Comparison of ENCODE assay signal across 27 cellular contexts in the genomic region with DNA sequence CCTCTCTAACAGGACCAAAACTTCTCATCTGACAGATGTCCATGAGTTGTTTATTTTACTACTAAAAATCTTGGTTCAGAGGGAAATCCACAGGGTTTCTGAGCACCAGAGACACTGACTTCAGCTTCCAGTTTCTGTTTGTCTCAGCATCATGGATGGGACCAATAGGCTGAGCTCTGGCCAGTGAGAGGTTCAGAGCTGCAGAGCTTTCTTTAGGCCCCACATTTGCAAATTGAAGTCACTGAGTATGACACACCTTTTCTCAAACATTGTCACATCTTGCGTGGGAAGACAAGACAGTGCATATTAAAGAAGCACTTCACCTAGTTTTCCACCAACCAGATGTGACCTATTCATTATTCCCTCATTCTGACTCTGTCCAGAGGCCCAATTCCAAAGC. TPM values are rescaled to one million over a fixed set of nuclear protein-coding genes. Genes with fewer than 3 reads are reported as not detected.
DNase-seq lines count a peak whose midpoint lies in the region; ATAC-seq, FAIRE-seq and TF ChIP-seq lines count a peak whose summit lies in the region.
"Had no signal": no experiment of that assay in that cellular context is flagged by ENCODE, and none has a peak within 500 bp of the region (broad histone marks: within the 10 kb centered on the region; RNA-seq: fewer than 3 reads in every experiment).

No MANE protein-coding gene starts in this region.

- H3K4me1 ChIP-seq in GM12878 (ENCODE audit: control insufficient read depth, insufficient read depth, low read length), result peaks cover 3% of the 10 kb centered on the region; the same call in 1 of the 2 replicates
- no peaks in the 10 kb centered on the region for H3K4me1 ChIP-seq in endodermal cell (ENCODE audit: control insufficient read depth, insufficient read depth, low read length)
- H3K4me1 ChIP-seq: ascending aorta, BLaER1, tibial nerve had no signal

- in situ Hi-C loops in GM13976 (cut with MboI; ENCODE audit: low sequenced_read_pairs, unreplicated experiment) (no loop called here), GM12878 (cut with MboI) (no loop called here)

- no peak for TF ChIP-seq CTCF in GM13976 (IDR thresholded peaks at IDR 0.05; ENCODE audit: borderline replicate concordance, control extremely low read depth, extremely low read depth, insufficient read depth, missing control alignments)
- TF ChIP-seq CTCF in GM12878 (IDR thresholded peaks at IDR 0.05 in 2 of 3, conservative IDR thresholded peaks at IDR 0.05 in 1 of 3; ENCODE audit: control insufficient read depth in 2 of 3, extremely low read depth in 1 of 3, insufficient read depth in 1 of 3, low read depth in 3 of 3, low read length in 3 of 3), result no peak
- no peak for TF ChIP-seq CTCF in endodermal cell (conservative IDR thresholded peaks at IDR 0.05)

- peak overlapping the region; percentile 28; the same call in 1 of the 2 replicates for H3K4me2 ChIP-seq in GM12878 (ENCODE audit: control insufficient read depth, insufficient read depth)
- H3K4me2 ChIP-seq: BLaER1 had no signal

- no peaks in the 10 kb centered on the region for H3K27me3 ChIP-seq in GM12878 (replicated peaks in 1 of 2; ENCODE audit: control insufficient read depth in 2 of 2, insufficient read depth in 2 of 2, low read length in 1 of 2)
- no peaks in the 10 kb centered on the region for H3K27me3 ChIP-seq in endodermal cell (ENCODE audit: control insufficient read depth, insufficient read depth, low read length, poor library complexity, severe bottlenecking)
- H3K27me3 ChIP-seq: ascending aorta, BLaER1, tibial nerve had no signal

- TF ChIP-seq POLR2A in GM12878 (IDR thresholded peaks at IDR 0.05; ENCODE audit: low read depth, low read length), result no peak

- H2AFZ ChIP-seq in GM12878 (ENCODE audit: control insufficient read depth, low read depth, low read length), result no peak overlapping the region

- CTCF ChIA-PET in activated CD4-positive, alpha-beta T cell treated with anti-CD3 and anti-CD28 coated beads, Interleukin-2, amount 10 ng/mL, durations not matched to agents 7 days and 5 days (lab: Charles Lee), result no interaction called here
- CTCF ChIA-PET in GM12878 (lab: Yijun Ruan, JAX), result interaction anchor here (1.5 kb wide), 1 partner anchor 176 kb away, joined by 4 read pairs; no protein-coding TSS in a partner anchor

- no TSS peak for BruUV-seq in GM12878 (replicated peaks; lab: Mats Ljungman, UMichigan)

- no peak overlapping the region for H3K27ac ChIP-seq in GM12878 (ENCODE audit: control insufficient read depth, insufficient read depth)
- no peak overlapping the region for H3K27ac ChIP-seq in endodermal cell (ENCODE audit: low read depth, low read length)
- H3K27ac ChIP-seq: ascending aorta, BLaER1, tibial nerve had no signal

- H3K79me2 ChIP-seq in GM12878 (ENCODE audit: control insufficient read depth, insufficient read depth, low read length), result no peaks in the 10 kb centered on the region

- H3K9ac ChIP-seq in GM12878 (ENCODE audit: control insufficient read depth, insufficient read depth, low read length), result no peak overlapping the region
- no peak overlapping the region for H3K9ac ChIP-seq in endodermal cell (ENCODE audit: extremely low read depth, low read length, poor library complexity, severe bottlenecking)
- H3K9ac ChIP-seq: BLaER1 had no signal

- FAIRE-seq in GM12878 (lab: Jason Lieb, UNC), result peak; percentile 61
- FAIRE-seq: D721Med, H1, HepG2 had no signal

- H3K9me3 ChIP-seq in GM12878 (replicated peaks; ENCODE audit: control insufficient read depth, insufficient read depth, low read length), result no peaks in the 10 kb centered on the region
- no peaks in the 10 kb centered on the region for H3K9me3 ChIP-seq in endodermal cell (ENCODE audit: control insufficient read depth, low read length)
- H3K9me3 ChIP-seq: ascending aorta, BLaER1, mucosa of descending colon, tibial nerve had no signal

- no peak overlapping the region for H3K27ac Mint-ChIP-seq in activated CD4-positive, alpha-beta T cell treated with anti-CD3 and anti-CD28 coated beads, Interleukin-2, amount 10 ng/mL, durations not matched to agents 7 days and 5 days
- H3K27ac Mint-ChIP-seq in endodermal cell, result no peak overlapping the region
- H3K27ac Mint-ChIP-seq: activated T-helper 2 cell treated with anti-CD3 and anti-CD28 coated beads, Interferon-gamma antibody, Interleukin-2, Interleukin-4, amounts not matched to agents 10 μg/mL and 5 μg/mL and 100 μg/mL, durations not matched to agents 14 hours and 24 hours and 36 hours; WTC11 had no signal

- POLR2A ChIA-PET in activated CD4-positive, alpha-beta T cell treated with anti-CD3 and anti-CD28 coated beads, Interleukin-2, amount 10 ng/mL, durations not matched to agents 7 days and 5 days (lab: Charles Lee), result no interaction called here
- POLR2A ChIA-PET in GM12878 (lab: Charles Lee), result interaction anchor here (1.0 kb wide), 1 partner anchor 17 kb away, joined by 3 read pairs; no protein-coding TSS in a partner anchor

- no peaks in the 10 kb centered on the region for H4K20me1 ChIP-seq in GM12878 (ENCODE audit: control insufficient read depth, insufficient read depth)
- H4K20me1 ChIP-seq: BLaER1 had no signal

- intact Hi-C loops in GM12878 (cut with micrococcal nuclease; ENCODE audit: unreplicated experiment), result no loop called here

- H3K4me1 Mint-ChIP-seq in activated CD4-positive, alpha-beta T cell treated with anti-CD3 and anti-CD28 coated beads, Interleukin-2, amount 10 ng/mL, durations not matched to agents 7 days and 5 days, result peaks cover 9% of the 10 kb centered on the region
- H3K4me1 Mint-ChIP-seq in endodermal cell, result no peaks in the 10 kb centered on the region
- H3K4me1 Mint-ChIP-seq: WTC11 had no signal

- ATAC-seq in HG02798 (IDR thresholded peaks at IDR 0.05; ENCODE audit: poor library complexity, unreplicated experiment) (peak; percentile 53), GM12878 (peak; percentile 93), HG03139 (IDR thresholded peaks at IDR 0.05; ENCODE audit: unreplicated experiment) (no peak)
- ATAC-seq: HepG2, mucosa of descending colon, sciatic nerve, WTC11 had no signal

- 0% methylated on average over 1 of the region's 1 CpG for WGBS in GM12878 (ENCODE audit: insufficient coverage, insufficient replicate concordance, low lambda C conversion rate, missing lambda C conversion rate)
- WGBS in endodermal cell (ENCODE audit: insufficient coverage in 1 of 2, insufficient read length in 1 of 2), 2 experiments, result 90 to 92% methylated on average over 1 of the region's 1 CpG

- peak; percentile 43 for DNase-seq in activated CD4-positive, alpha-beta T cell treated with anti-CD3 and anti-CD28 coated beads for 48 hours
- no peak for DNase-seq in activated CD4-positive, alpha-beta T cell treated with anti-CD3 and anti-CD28 coated beads, Interleukin-2, amount 10 ng/mL, durations not matched to agents 7 days and 5 days
- DNase-seq in GM13976 (ENCODE audit: low spot score) (peak; percentile 78), GM12878 (ENCODE audit: low read depth, low spot score) (peak; percentile 17), middle frontal gyrus (ENCODE audit: extremely low spot score, low spot score) (no peak), endodermal cell (no peak)
- DNase-seq: GDM1; MM.1S; mucosa of descending colon; NCI-H187 treated with DMSO at 0.1 percent for 48 hours; NCI-H446 treated with DMSO at 0.1 percent for 48 hours; occipital lobe; SHP77; stimulated activated CD4-positive, alpha-beta T cell treated with anti-CD3 and anti-CD28 coated beads, Interleukin-4, amount 100 ng/mL, for 24 hours had no signal

- no peak overlapping the region for H3K4me3 Mint-ChIP-seq in activated CD4-positive, alpha-beta T cell treated with anti-CD3 and anti-CD28 coated beads, Interleukin-2, amount 10 ng/mL, durations not matched to agents 7 days and 5 days
- no peak overlapping the region for H3K4me3 Mint-ChIP-seq in endodermal cell
- H3K4me3 Mint-ChIP-seq: WTC11 had no signal

- TF ChIP-seq RAD21 in GM12878 (IDR thresholded peaks at IDR 0.05; ENCODE audit: insufficient read depth, low read depth, low read length), result no peak

- RAD21 ChIA-PET in GM12878 (lab: Charles Lee; ENCODE audit: unreplicated experiment), result interaction anchor here (1.1 kb wide), 1 partner anchor 128 kb away, joined by 3 read pairs; no protein-coding TSS in a partner anchor

- no peaks in the 10 kb centered on the region for H3K9me3 Mint-ChIP-seq in activated CD4-positive, alpha-beta T cell treated with anti-CD3 and anti-CD28 coated beads, Interleukin-2, amount 10 ng/mL, durations not matched to agents 7 days and 5 days
- no peaks in the 10 kb centered on the region for H3K9me3 Mint-ChIP-seq in endodermal cell
- H3K9me3 Mint-ChIP-seq: activated T-helper 2 cell treated with anti-CD3 and anti-CD28 coated beads, Interferon-gamma antibody, Interleukin-2, Interleukin-4, amounts not matched to agents 10 μg/mL and 5 μg/mL and 100 μg/mL, durations not matched to agents 14 hours and 24 hours and 36 hours had no signal

- peaks cover 35% of the 10 kb centered on the region for H3K36me3 Mint-ChIP-seq in activated CD4-positive, alpha-beta T cell treated with anti-CD3 and anti-CD28 coated beads, Interleukin-2, amount 10 ng/mL, durations not matched to agents 7 days and 5 days (ENCODE audit: low read depth)
- H3K36me3 Mint-ChIP-seq in endodermal cell (ENCODE audit: low read depth), result peaks cover 54% of the 10 kb centered on the region

- H3K36me3 ChIP-seq in GM12878 (ENCODE audit: control insufficient read depth in 2 of 2, insufficient read depth in 2 of 2, low read length in 1 of 2), result peaks cover 8 to 17% of the 10 kb centered on the region in 2 experiments
- peaks cover 37% of the 10 kb centered on the region for H3K36me3 ChIP-seq in endodermal cell (ENCODE audit: control insufficient read depth, insufficient read depth, low read length)

- SMC1A ChIA-PET in GM12878 (lab: Charles Lee; ENCODE audit: uncharacterized antibody, unreplicated experiment), result no interaction called here

- no peak overlapping the region for H3K4me3 ChIP-seq in GM12878
- no peak overlapping the region for H3K4me3 ChIP-seq in endodermal cell (ENCODE audit: low read length)
- H3K4me3 ChIP-seq: ascending aorta, BLaER1, mucosa of descending colon, tibial nerve had no signal

- H3K27me3 Mint-ChIP-seq in activated CD4-positive, alpha-beta T cell treated with anti-CD3 and anti-CD28 coated beads, Interleukin-2, amount 10 ng/mL, durations not matched to agents 7 days and 5 days, result peaks cover 3% of the 10 kb centered on the region
- H3K27me3 Mint-ChIP-seq in endodermal cell (ENCODE audit: insufficient read depth), result peaks cover 5% of the 10 kb centered on the region

- no peak for TF ChIP-seq EP300 in GM12878 (IDR thresholded peaks at IDR 0.05; ENCODE audit: borderline replicate concordance in 1 of 2, control insufficient read depth in 1 of 2, low read depth in 2 of 2, low read length in 2 of 2)

RNA-seq across cellular contexts. Expression of gene RDH12, which starts 45.2 kb away (rescaled TPM):
- total RNA-seq in activated CD4-positive, alpha-beta T cell treated with anti-CD3 and anti-CD28 coated beads, Interleukin-2, amount 10 ng/mL, durations not matched to agents 7 days and 5 days, result not detected
- not detected in 2 replicates for total RNA-seq in GM12878 (2013; cell fraction: nucleolus; rRNA removed)
- total RNA-seq in GM12878 (2014; rRNA removed) (not detected in 2 replicates), GM12878 (2014; rRNA removed; fragmentation: Illumina TruSeq; extraction: Trizol) (not detected in 2 replicates), GM12878 (2021) (not detected in 2 replicates), endodermal cell (under 1 TPM; 0.13 to 0.18 TPM)
- not detected for polyA plus RNA-seq in GM12878 (2011; ENCODE audit: low read depth)
- polyA plus RNA-seq in GM12878 (2011; rRNA removed) (not detected in 2 replicates), GM12878 (2014; fragmentation: Illumina TruSeq; extraction: Trizol) (not detected in 2 replicates), GM12878 (2014; fragmentation: Nextera tagmentation; extraction: Ambion mirVana) (not detected), GM12878 (2014; rRNA removed) (not detected in 2 replicates), GM12878 (2016; fragmentation: Nextera tagmentation; extraction: Ambion mirVana) (not detected)
- not detected in 2 replicates for polyA plus RNA-seq in GM12878 (2011; cell fraction: cytosol; rRNA removed)
- polyA plus RNA-seq in GM12878 (2011; cell fraction: nucleus; rRNA removed), result not detected in 2 replicates
- 0.07 and 0.50 TPM in 2 replicates for polyA plus RNA-seq in GM12878 (2012)
- not detected in 2 replicates for polyA minus RNA-seq in GM12878 (2011; rRNA and poly(A)+ RNA removed)
- not detected in 2 replicates for polyA minus RNA-seq in GM12878 (2011; cell fraction: cytosol; rRNA and poly(A)+ RNA removed)
- polyA minus RNA-seq in GM12878 (2011; cell fraction: nucleus; rRNA and poly(A)+ RNA removed), result not detected in 2 replicates
- polyA plus RNA-seq in endodermal cell (2013, experiment 1 of 2), result 0.25 TPM
- polyA plus RNA-seq in endodermal cell (2013, experiment 2 of 2), result 0.12 TPM
- total RNA-seq: A172; activated T-helper 2 cell treated with anti-CD3 and anti-CD28 coated beads, Interferon-gamma antibody, Interleukin-2, Interleukin-4, amounts not matched to agents 10 μg/mL and 5 μg/mL and 100 μg/mL, durations not matched to agents 14 hours and 24 hours and 36 hours; ascending aorta; mucosa of descending colon; sciatic nerve; T-helper 1 cell treated with Interleukin-12 subunit alpha and Interleukin-12 subunit beta and Interleukin-4 antibody, amounts not matched to agents 30 ng/mL and 1 ng/mL, for 36 hours; tibial nerve had no signal

RNA-seq across cellular contexts. Expression of gene RDH11, which starts 51.4 kb away (rescaled TPM):
- 10 to 100 TPM; 36.7 to 37.9 TPM for total RNA-seq in activated CD4-positive, alpha-beta T cell treated with anti-CD3 and anti-CD28 coated beads, Interleukin-2, amount 10 ng/mL, durations not matched to agents 7 days and 5 days
- 113 and 121 TPM in 2 replicates for total RNA-seq in GM12878 (2013; cell fraction: nucleolus; rRNA removed)
- 69.6 and 84.5 TPM in 2 replicates for total RNA-seq in GM12878 (2014; rRNA removed)
- total RNA-seq in GM12878 (2014; rRNA removed; fragmentation: Illumina TruSeq; extraction: Trizol), result 81.0 and 85.0 TPM in 2 replicates
- total RNA-seq in GM12878 (2021), result 49.7 and 60.2 TPM in 2 replicates
- polyA plus RNA-seq in GM12878 (2011; ENCODE audit: low read depth), result 28.1 TPM
- 161 and 166 TPM in 2 replicates for polyA plus RNA-seq in GM12878 (2011; rRNA removed)
- 103 and 106 TPM in 2 replicates for polyA plus RNA-seq in GM12878 (2011; cell fraction: cytosol; rRNA removed)
- polyA plus RNA-seq in GM12878 (2011; cell fraction: nucleus; rRNA removed), result 99.0 and 128 TPM in 2 replicates
- 38.7 and 43.7 TPM in 2 replicates for polyA plus RNA-seq in GM12878 (2012)
- 78.3 and 96.2 TPM in 2 replicates for polyA plus RNA-seq in GM12878 (2014; fragmentation: Illumina TruSeq; extraction: Trizol)
- polyA plus RNA-seq in GM12878 (2014; fragmentation: Nextera tagmentation; extraction: Ambion mirVana), result 10 to 100 TPM; 76.2 to 88.7 TPM
- 66.9 and 83.4 TPM in 2 replicates for polyA plus RNA-seq in GM12878 (2014; rRNA removed)
- 10 to 100 TPM; 55.6 to 56.1 TPM for polyA plus RNA-seq in GM12878 (2016; fragmentation: Nextera tagmentation; extraction: Ambion mirVana)
- 133 and 164 TPM in 2 replicates for polyA minus RNA-seq in GM12878 (2011; rRNA and poly(A)+ RNA removed)
- polyA minus RNA-seq in GM12878 (2011; cell fraction: cytosol; rRNA and poly(A)+ RNA removed), result 49.3 and 50.5 TPM in 2 replicates
- 43.9 and 56.9 TPM in 2 replicates for polyA minus RNA-seq in GM12878 (2011; cell fraction: nucleus; rRNA and poly(A)+ RNA removed)
- 10 to 100 TPM; 73.5 to 75.0 TPM for total RNA-seq in endodermal cell
- 98.6 TPM for polyA plus RNA-seq in endodermal cell (2013, experiment 1 of 2)
- polyA plus RNA-seq in endodermal cell (2013, experiment 2 of 2), result 95.6 TPM

Comparison
In these comparisons a context has a peak if more than half of its experiments do, and no peak if none do; other contexts are left out.
1. DNase-seq: peak in activated CD4-positive, alpha-beta T cell treated with anti-CD3 and anti-CD28 coated beads for 48 hours (single experiment), GM13976 (single experiment) and GM12878 (single experiment); none in activated CD4-positive, alpha-beta T cell treated with anti-CD3 and anti-CD28 coated beads, Interleukin-2, amount 10 ng/mL, durations not matched to agents 7 days and 5 days (single experiment), middle frontal gyrus (single experiment) and endodermal cell (single experiment).